In the genomic region with DNA sequence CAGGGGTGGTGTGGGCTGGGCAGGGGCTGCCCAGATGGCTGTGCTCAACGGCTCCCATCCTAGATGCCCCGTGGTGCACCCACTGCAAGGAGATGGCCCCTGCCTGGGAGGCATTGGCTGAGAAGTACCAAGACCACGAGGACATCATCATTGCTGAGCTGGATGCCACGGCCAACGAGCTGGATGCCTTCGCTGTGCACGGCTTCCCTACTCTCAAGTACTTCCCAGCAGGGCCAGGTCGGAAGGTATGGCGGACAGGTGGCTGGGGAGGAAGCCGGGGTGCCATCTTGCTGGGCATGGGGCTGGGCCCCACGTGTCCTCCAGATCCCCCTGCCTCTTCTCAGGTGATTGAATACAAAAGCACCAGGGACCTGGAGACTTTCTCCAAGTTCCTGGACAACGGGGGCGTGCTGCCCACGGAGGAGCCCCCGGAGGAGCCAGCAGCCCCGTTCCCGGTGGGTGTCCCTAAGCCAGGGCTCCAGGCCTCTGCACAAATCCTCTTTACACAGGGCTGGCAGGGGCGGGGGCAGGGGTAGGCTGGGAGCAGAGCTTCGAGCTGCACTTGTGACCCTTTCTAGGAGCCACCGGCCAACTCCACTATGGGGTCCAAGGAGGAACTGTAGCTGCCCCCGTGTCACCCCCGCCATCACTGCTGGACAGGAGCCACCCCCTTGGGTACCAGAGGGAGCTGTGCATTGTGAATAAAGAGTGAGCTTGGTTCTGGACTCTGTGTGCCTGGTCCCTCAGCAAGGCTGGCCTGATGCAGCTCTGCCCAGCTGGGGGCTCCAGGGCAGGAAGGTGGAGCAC, we compare ENCODE assay signal across 2 cellular contexts.
A peak's percentile ranks its signal among the peaks of the same experiment; 100 is the strongest.
TF ChIP-seq lines count a peak whose summit lies in the region.

No MANE protein-coding gene starts in this region.

TF ChIP-seq in HEK293, 187 proteins besides CTCF, POLR2A, EP300 and RAD21:
- TF ChIP-seq ZNF600 (tag by site-specific recombination; IDR thresholded peaks at IDR 0.05) (0 out of 2 replicates have a peak, but pooled peaks have one; percentile 13), ZFP41 (tag by site-specific recombination; IDR thresholded peaks at IDR 0.05; ENCODE audit: borderline replicate concordance) (no peak), EGR2 (tag by site-specific recombination; IDR thresholded peaks at IDR 0.05; ENCODE audit: low read depth) (0 out of 2 replicates have a peak, but pooled peaks have one; percentile 9)

TF ChIP-seq in K562, 482 proteins besides CTCF, POLR2A, EP300 and RAD21:
- TF ChIP-seq EGR1 (conservative IDR thresholded peaks at IDR 0.05) (no peak), RBM22 (IDR thresholded peaks at IDR 0.05; ENCODE audit: low read depth, low read length, poor library complexity, severe bottlenecking) (peak; percentile 33), ZNF79 (CRISPR knock-in tag; IDR thresholded peaks at IDR 0.05; ENCODE audit: low read depth) (no peak), ETV5 (CRISPR knock-in tag; IDR thresholded peaks at IDR 0.05; ENCODE audit: low read depth) (no peak)
- TF ChIP-seq, protein P1, sequence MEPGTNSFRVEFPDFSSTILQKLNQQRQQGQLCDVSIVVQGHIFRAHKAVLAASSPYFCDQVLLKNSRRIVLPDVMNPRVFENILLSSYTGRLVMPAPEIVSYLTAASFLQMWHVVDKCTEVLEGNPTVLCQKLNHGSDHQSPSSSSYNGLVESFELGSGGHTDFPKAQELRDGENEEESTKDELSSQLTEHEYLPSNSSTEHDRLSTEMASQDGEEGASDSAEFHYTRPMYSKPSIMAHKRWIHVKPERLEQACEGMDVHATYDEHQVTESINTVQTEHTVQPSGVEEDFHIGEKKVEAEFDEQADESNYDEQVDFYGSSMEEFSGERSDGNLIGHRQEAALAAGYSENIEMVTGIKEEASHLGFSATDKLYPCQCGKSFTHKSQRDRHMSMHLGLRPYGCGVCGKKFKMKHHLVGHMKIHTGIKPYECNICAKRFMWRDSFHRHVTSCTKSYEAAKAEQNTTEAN (CRISPR knock-in tag; IDR thresholded peaks at IDR 0.05): no peak
- TF ChIP-seq, protein P2, sequence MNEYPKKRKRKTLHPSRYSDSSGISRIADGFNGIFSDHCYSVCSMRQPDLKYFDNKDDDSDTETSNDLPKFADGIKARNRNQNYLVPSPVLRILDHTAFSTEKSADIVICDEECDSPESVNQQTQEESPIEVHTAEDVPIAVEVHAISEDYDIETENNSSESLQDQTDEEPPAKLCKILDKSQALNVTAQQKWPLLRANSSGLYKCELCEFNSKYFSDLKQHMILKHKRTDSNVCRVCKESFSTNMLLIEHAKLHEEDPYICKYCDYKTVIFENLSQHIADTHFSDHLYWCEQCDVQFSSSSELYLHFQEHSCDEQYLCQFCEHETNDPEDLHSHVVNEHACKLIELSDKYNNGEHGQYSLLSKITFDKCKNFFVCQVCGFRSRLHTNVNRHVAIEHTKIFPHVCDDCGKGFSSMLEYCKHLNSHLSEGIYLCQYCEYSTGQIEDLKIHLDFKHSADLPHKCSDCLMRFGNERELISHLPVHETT (CRISPR knock-in tag; conservative IDR thresholded peaks at IDR 0.05 in 1 of 2, IDR thresholded peaks at IDR 0.05 in 1 of 2): no peak
